ENCODE assay signal across 27 cellular contexts in genomic region chr2:134642938-134643337, GRCh38.
"Had no signal": no experiment of that assay in that cellular context is flagged by ENCODE, and none has a peak within 500 bp of the region (broad histone marks: within the 10 kb centered on the region; RNA-seq: fewer than 3 reads in every experiment).

No MANE protein-coding gene starts in this region.

- H3K27me3 Mint-ChIP-seq: stimulated activated memory B cell treated with anti-CD40 and anti-IgM and Interleukin-4, amounts not matched to agents 10 μg/mL and 1 μg/mL and 100 μg/mL, for 72 hours had no signal

- H3K27me3 ChIP-seq: sigmoid colon, testis had no signal

- H3K27ac Mint-ChIP-seq: effector memory CD8-positive, alpha-beta T cell; immature natural killer cell; nephron progenitor cell; stimulated activated memory B cell treated with anti-CD40 and anti-IgM and Interleukin-4, amounts not matched to agents 10 μg/mL and 1 μg/mL and 100 μg/mL, for 72 hours; type B pancreatic cell had no signal

- H3K4me3 ChIP-seq: esophagus squamous epithelium, lower lobe of right lung, psoas muscle, sigmoid colon, testis, tibial artery had no signal

- H3K9me3 ChIP-seq: esophagus squamous epithelium, lower lobe of right lung, psoas muscle, sigmoid colon, testis, tibial artery had no signal

- H3K9me3 Mint-ChIP-seq: effector memory CD8-positive, alpha-beta T cell; immature natural killer cell; nephron progenitor cell; stimulated activated memory B cell treated with anti-CD40 and anti-IgM and Interleukin-4, amounts not matched to agents 10 μg/mL and 1 μg/mL and 100 μg/mL, for 72 hours; type B pancreatic cell had no signal

- H3K4me1 ChIP-seq: esophagus squamous epithelium, lower lobe of right lung, psoas muscle, sigmoid colon, testis, tibial artery had no signal

- H3K27ac ChIP-seq: esophagus squamous epithelium, lower lobe of right lung, psoas muscle, sigmoid colon, testis, tibial artery had no signal

- H3K36me3 ChIP-seq: esophagus squamous epithelium, lower lobe of right lung, sigmoid colon, tibial artery had no signal

- H3K36me3 Mint-ChIP-seq: naive B cell; stimulated activated memory B cell treated with anti-CD40 and anti-IgM and Interleukin-4, amounts not matched to agents 10 μg/mL and 1 μg/mL and 100 μg/mL, for 72 hours; type B pancreatic cell had no signal

- ATAC-seq: effector memory CD8-positive, alpha-beta T cell; left colon; left ventricle myocardium superior; lower lobe of right lung; psoas muscle; right cardiac atrium; stimulated activated memory B cell treated with anti-CD40 and anti-IgM and Interleukin-4, amounts not matched to agents 10 μg/mL and 1 μg/mL and 100 μg/mL, for 72 hours; stimulated activated naive CD8-positive, alpha-beta T cell treated with anti-CD3 and anti-CD28 coated beads, Interleukin-15, Interleukin-2, amounts not matched to agents 100 U/mL and 50 U/mL, for 24 hours had no signal

- H3K4me1 Mint-ChIP-seq: naive B cell had no signal

- H3K4me3 Mint-ChIP-seq: effector memory CD8-positive, alpha-beta T cell; immature natural killer cell; naive B cell; nephron progenitor cell; stimulated activated memory B cell treated with anti-CD40 and anti-IgM and Interleukin-4, amounts not matched to agents 10 μg/mL and 1 μg/mL and 100 μg/mL, for 72 hours; type B pancreatic cell had no signal

- DNase-seq: cortex of kidney; effector memory CD8-positive, alpha-beta T cell; erythroblast; esophagus squamous epithelium; foreskin melanocyte; glutamatergic neuron; hypothalamus; immature natural killer cell; islet precursor cell; kidney glomerular epithelial cell; left colon; left ventricle myocardium superior; lower lobe of right lung; naive B cell; nephron progenitor cell; nucleus accumbens; psoas muscle; right cardiac atrium; stimulated activated CD4-positive, alpha-beta T cell treated with anti-CD3 and anti-CD28 coated beads, Interleukin-2, amount 100 ng/mL, for 24 hours; stimulated activated CD4-positive, alpha-beta T cell treated with anti-CD3 and anti-CD28 coated beads, Interleukin-4, amount 100 ng/mL, for 24 hours; stimulated activated naive CD8-positive, alpha-beta T cell treated with anti-CD3 and anti-CD28 coated beads, Interleukin-15, Interleukin-2, amounts not matched to agents 100 U/mL and 50 U/mL, for 24 hours; substantia nigra; testis; tibial artery had no signal
